In the genomic region with DNA sequence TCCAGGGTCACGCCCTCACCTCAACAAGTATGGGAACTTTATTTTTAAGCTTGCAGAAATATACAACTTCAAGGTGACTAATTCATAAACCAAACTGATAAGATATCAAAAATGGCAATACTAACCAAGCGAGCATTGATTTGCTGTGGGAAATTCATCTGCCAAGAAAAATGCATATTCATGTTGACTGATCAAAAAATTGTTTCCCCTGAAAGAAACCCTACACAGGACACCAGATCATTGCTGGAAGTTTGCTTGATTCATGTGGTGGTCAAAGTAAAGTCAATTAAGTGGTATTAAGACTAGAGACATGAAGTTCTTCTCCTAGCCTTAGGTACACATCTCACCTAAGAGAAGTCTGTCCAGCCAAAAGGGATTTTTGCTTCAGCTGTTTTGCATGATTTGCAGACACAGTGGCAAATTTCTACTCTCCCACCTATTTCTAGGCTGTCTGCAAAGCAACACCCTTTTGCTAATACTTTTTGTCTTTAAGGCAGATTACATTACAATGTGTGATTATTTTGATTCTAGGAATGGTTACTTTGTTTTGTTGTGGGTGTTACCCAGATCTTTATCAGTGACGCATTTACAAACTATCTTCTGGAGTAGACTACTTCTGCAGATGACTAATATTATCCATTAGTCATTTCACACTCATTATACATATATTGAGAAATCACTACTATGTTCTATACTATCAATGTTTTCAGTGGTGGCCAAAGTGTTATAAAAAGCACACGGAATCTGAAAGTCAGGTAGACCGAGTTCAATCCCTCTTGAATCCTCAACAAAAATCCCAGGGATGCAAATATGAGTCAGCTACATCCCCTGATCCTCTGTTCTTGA, we compare ENCODE assay signal across 9 cellular contexts. TPM values are rescaled to one million over a fixed set of nuclear protein-coding genes. Genes with fewer than 3 reads are reported as not detected.
A peak's percentile ranks its signal among the peaks of the same experiment; 100 is the strongest.
DNase-seq lines count a peak whose midpoint lies in the region; ATAC-seq, FAIRE-seq and TF ChIP-seq lines count a peak whose summit lies in the region.
"Had no signal": no experiment of that assay in that cellular context is flagged by ENCODE, and none has a peak within 500 bp of the region (broad histone marks: within the 10 kb centered on the region; RNA-seq: fewer than 3 reads in every experiment).

No MANE protein-coding gene starts in this region.

- peaks cover 48 to 50% of the 10 kb centered on the region in 2 donors for H3K36me3 Mint-ChIP-seq in CD14-positive monocyte
- H3K36me3 Mint-ChIP-seq in activated T-cell treated with anti-CD3 and anti-CD28 coated beads, Interleukin-2, amount 50 U/mL, for 72 hours (ENCODE audit: insufficient read depth in 2 of 2) = peaks cover 24 to 29% of the 10 kb centered on the region in 2 donors
- peaks cover 11 to 34% (median 14%) of the 10 kb centered on the region in 3 donors for H3K36me3 Mint-ChIP-seq in naive thymus-derived CD8-positive, alpha-beta T cell

- no peak for TF ChIP-seq CTCF in CD14-positive monocyte (IDR thresholded peaks at IDR 0.05)

- H3K4me3 Mint-ChIP-seq in CD14-positive monocyte = peak overlapping the region in 1 of 2 donors; percentile 4
- peak overlapping the region; percentile 84 to 96 for H3K4me3 Mint-ChIP-seq in activated T-cell treated with anti-CD3 and anti-CD28 coated beads, Interleukin-2, amount 50 U/mL, for 72 hours
- H3K4me3 Mint-ChIP-seq in naive thymus-derived CD8-positive, alpha-beta T cell = peak overlapping the region; percentile 22 to 86 (median 52)

- peaks cover 0 to 6% (median 4%) of the 10 kb centered on the region in 7 donors for H3K9me3 Mint-ChIP-seq in CD14-positive monocyte
- H3K9me3 Mint-ChIP-seq in activated T-cell treated with anti-CD3 and anti-CD28 coated beads, Interleukin-2, amount 50 U/mL, for 72 hours = peaks cover 7 to 14% of the 10 kb centered on the region in 2 donors
- peaks cover 0 to 22% (median 0%) of the 10 kb centered on the region in 9 donors for H3K9me3 Mint-ChIP-seq in naive thymus-derived CD8-positive, alpha-beta T cell

- no peaks in the 10 kb centered on the region for H3K27me3 Mint-ChIP-seq in CD14-positive monocyte (ENCODE audit: low read depth in 3 of 3)
- H3K27me3 Mint-ChIP-seq in activated T-cell treated with anti-CD3 and anti-CD28 coated beads, Interleukin-2, amount 50 U/mL, for 72 hours (ENCODE audit: low read depth) = no peaks in the 10 kb centered on the region
- H3K27me3 Mint-ChIP-seq in naive thymus-derived CD8-positive, alpha-beta T cell = no peaks in the 10 kb centered on the region

- peaks cover 58% of the 10 kb centered on the region for H3K4me1 Mint-ChIP-seq in CD14-positive monocyte
- H3K4me1 Mint-ChIP-seq in activated T-cell treated with anti-CD3 and anti-CD28 coated beads, Interleukin-2, amount 50 U/mL, for 72 hours (ENCODE audit: low read depth) = peaks cover 75% of the 10 kb centered on the region
- H3K4me1 Mint-ChIP-seq in naive thymus-derived CD8-positive, alpha-beta T cell = peaks cover 24 to 78% (median 58%) of the 10 kb centered on the region in 4 donors

- POLR2A ChIA-PET in naive thymus-derived CD8-positive, alpha-beta T cell (lab: Charles Lee) = interaction anchor here (1.1 kb wide), 1 partner anchor 8 kb away, joined by 3 read pairs; no protein-coding TSS in a partner anchor

- peak; percentile 93 for FAIRE-seq in GM19239 (lab: Jason Lieb, UNC)

- DNase-seq in CD14-positive monocyte (ENCODE audit: low spot score) (no peak), GM19239 (ENCODE audit: insufficient read length, low spot score) (no peak), NCI-H1048 (lab: John Stamatoyannopoulos, UW) (no peak)
- DNase-seq in activated T-cell treated with anti-CD3 and anti-CD28 coated beads, Interleukin-2, amount 50 U/mL, for 72 hours = no peak
- DNase-seq in naive thymus-derived CD8-positive, alpha-beta T cell = peak in 2 of 10 donors; percentile 32 to 58
- no peak for DNase-seq in NK-92 treated with Interleukin-12 subunit alpha and Interleukin-12 subunit beta, amount 100 ng/mL, for 24 hours (lab: John Stamatoyannopoulos, UW)
- DNase-seq in activated CD8-positive, alpha-beta memory T cell treated with anti-CD3 and anti-CD28 coated beads, Interleukin-2, amount 50 U/mL, for 4 hours = no peak

- intact Hi-C loops in CD14-positive monocyte (cut with micrococcal nuclease) = no loop called here

- peak overlapping the region; percentile 90 to 97 (median 95) for H3K27ac Mint-ChIP-seq in CD14-positive monocyte
- H3K27ac Mint-ChIP-seq in activated T-cell treated with anti-CD3 and anti-CD28 coated beads, Interleukin-2, amount 50 U/mL, for 72 hours = peak overlapping the region; percentile 99
- peak overlapping the region; percentile 24 to 97 (median 86) for H3K27ac Mint-ChIP-seq in naive thymus-derived CD8-positive, alpha-beta T cell

- peak; percentile 80 for ATAC-seq in HG03159 (IDR thresholded peaks at IDR 0.05; ENCODE audit: unreplicated experiment)
- peak; percentile 87 to 89 for ATAC-seq in activated T-cell treated with anti-CD3 and anti-CD28 coated beads, Interleukin-2, amount 50 U/mL, for 72 hours (replicated peaks in 1 of 2)
- ATAC-seq in naive thymus-derived CD8-positive, alpha-beta T cell = peak; percentile 57 to 74

RNA-seq across cellular contexts. Expression of gene SAMSN1, which starts 12.3 kb away (rescaled TPM):
- polyA plus RNA-seq in CD14-positive monocyte = 10 to 100 TPM; 31.0 to 38.6 TPM
- 10 to 100 TPM; 65.4 to 69.1 TPM for total RNA-seq in activated T-cell treated with anti-CD3 and anti-CD28 coated beads, Interleukin-2, amount 50 U/mL, for 72 hours
- total RNA-seq in naive thymus-derived CD8-positive, alpha-beta T cell = 10 to 100 TPM; 27.0 to 27.9 TPM
- 10 to 100 TPM; 16.1 to 23.6 (median 20.4) TPM for polyA plus RNA-seq in naive thymus-derived CD8-positive, alpha-beta T cell
- total RNA-seq: epithelial cell of proximal tubule had no signal
